Comparison of ENCODE assay signal across 8 cellular contexts in the genomic region with DNA sequence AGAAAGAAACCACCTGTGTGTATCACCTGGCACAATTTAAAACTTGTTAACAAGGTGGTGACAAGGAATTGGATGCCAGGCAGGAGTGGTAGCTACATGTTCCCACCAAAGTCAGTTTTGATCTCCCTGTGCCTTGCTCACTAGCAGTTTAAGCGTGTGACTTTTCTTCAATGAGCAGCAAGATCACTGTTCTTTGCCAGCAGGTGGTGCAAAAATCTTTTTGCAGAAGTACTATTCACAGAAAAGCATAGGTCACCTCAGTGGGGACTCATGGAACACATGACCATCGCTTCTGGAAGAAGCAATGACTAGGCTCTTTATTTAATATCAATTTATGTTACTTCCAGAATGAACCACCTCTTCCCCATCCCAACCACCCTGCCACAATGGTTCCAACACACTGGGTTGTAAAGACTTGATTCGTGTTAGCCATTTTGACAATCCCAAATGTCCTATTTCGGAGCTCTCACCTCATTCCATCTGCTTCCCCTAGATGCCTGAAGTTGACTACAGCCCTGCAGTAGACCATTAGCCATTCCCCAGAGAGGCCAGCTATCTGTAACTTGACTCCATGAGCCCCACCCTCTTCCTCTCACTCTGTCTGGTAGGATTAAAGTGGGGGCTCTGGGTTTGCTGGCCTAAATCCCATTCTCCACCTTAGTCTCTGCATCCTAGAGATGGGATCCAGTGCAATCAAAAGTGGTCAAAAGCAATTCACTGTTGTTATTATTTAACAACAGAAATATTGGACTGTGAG. TPM values are rescaled to one million over a fixed set of nuclear protein-coding genes. Genes with fewer than 3 reads are reported as not detected.
A peak's percentile ranks its signal among the peaks of the same experiment; 100 is the strongest.
DNase-seq lines count a peak whose midpoint lies in the region; ATAC-seq, FAIRE-seq and TF ChIP-seq lines count a peak whose summit lies in the region.

No MANE protein-coding gene starts in this region.

- no peak overlapping the region for H3K9ac ChIP-seq in GM12878 (ENCODE audit: control insufficient read depth, insufficient read depth, low read length)

- H3K4me1 ChIP-seq in GM12878 (ENCODE audit: control insufficient read depth, insufficient read depth, low read length) (peaks cover 14% of the 10 kb centered on the region), Peyer's patch (no peaks in the 10 kb centered on the region)

- no peak for TF ChIP-seq EP300 in GM12878 (IDR thresholded peaks at IDR 0.05; ENCODE audit: borderline replicate concordance in 1 of 2, control insufficient read depth in 1 of 2, low read depth in 2 of 2, low read length in 2 of 2)

- RAD21 ChIA-PET in GM12878 (lab: Charles Lee; ENCODE audit: unreplicated experiment), result interaction anchor here (1.4 kb wide), 1 partner anchor 56 kb away, joined by 5 read pairs; no protein-coding TSS in a partner anchor

- H3K36me3 Mint-ChIP-seq in activated naive CD4-positive, alpha-beta T cell treated with anti-CD3 and anti-CD28 coated beads, Interleukin-2, amount 50 U/mL, for 72 hours, result no peaks in the 10 kb centered on the region

- CTCF ChIA-PET in GM12878 (lab: Yijun Ruan, JAX), result interaction anchor here (0.7 to 2.7 kb wide), 10 partner anchors 8 to 387 kb away, joined by 3 to 9 read pairs (median 4); a partner anchor contains a TSS

- BruUV-seq in GM12878 (replicated peaks; lab: Mats Ljungman, UMichigan), result no TSS peak

- no peaks in the 10 kb centered on the region for H3K9me3 Mint-ChIP-seq in activated naive CD4-positive, alpha-beta T cell treated with anti-CD3 and anti-CD28 coated beads, Interleukin-2, amount 50 U/mL, for 72 hours

- H3K4me2 ChIP-seq in GM12878 (ENCODE audit: control insufficient read depth, insufficient read depth), result no peak overlapping the region; the same call in 1 of the 2 replicates

- peak; percentile 93 for TF ChIP-seq RAD21 in GM12878 (IDR thresholded peaks at IDR 0.05; ENCODE audit: insufficient read depth, low read depth, low read length)

- ATAC-seq in GM12878, result peak; percentile 94
- ATAC-seq in activated naive CD4-positive, alpha-beta T cell treated with anti-CD3 and anti-CD28 coated beads, Interleukin-2, amount 50 U/mL, for 72 hours, result no peak

- peak; percentile 42 to 61 (median 60); a peak in 5 of 6 replicates for TF ChIP-seq CTCF in GM12878 (IDR thresholded peaks at IDR 0.05 in 2 of 3, conservative IDR thresholded peaks at IDR 0.05 in 1 of 3; ENCODE audit: control insufficient read depth in 2 of 3, extremely low read depth in 1 of 3, insufficient read depth in 1 of 3, low read depth in 3 of 3, low read length in 3 of 3)
- TF ChIP-seq CTCF in Peyer's patch (IDR thresholded peaks at IDR 0.05), result peak in 1 of 6 experiments; percentile 4

- intact Hi-C loops in GM12878 (cut with micrococcal nuclease; ENCODE audit: unreplicated experiment), result loop anchor here (1.0 to 5.0 kb wide), 3 partner anchors 56 to 360 kb away; no protein-coding TSS in a partner anchor

- SMC1A ChIA-PET in GM12878 (lab: Charles Lee; ENCODE audit: uncharacterized antibody, unreplicated experiment), result interaction anchor here (0.6 to 1.3 kb wide), 3 partner anchors 51 to 57 kb away, joined by 3 read pairs; no protein-coding TSS in a partner anchor

- H4K20me1 ChIP-seq in GM12878 (ENCODE audit: control insufficient read depth, insufficient read depth), result no peaks in the 10 kb centered on the region

- H3K27ac Mint-ChIP-seq in activated naive CD4-positive, alpha-beta T cell treated with anti-CD3 and anti-CD28 coated beads, Interleukin-2, amount 50 U/mL, for 72 hours, result no peak overlapping the region

- H3K27me3 ChIP-seq in GM12878 (replicated peaks in 1 of 2; ENCODE audit: control insufficient read depth in 2 of 2, insufficient read depth in 2 of 2, low read length in 1 of 2), result no peaks in the 10 kb centered on the region; a peak in 1 of 4 replicates
- no peaks in the 10 kb centered on the region for H3K27me3 ChIP-seq in Peyer's patch

- H3K36me3 ChIP-seq in GM12878 (ENCODE audit: control insufficient read depth in 2 of 2, insufficient read depth in 2 of 2, low read length in 1 of 2) (no peaks in the 10 kb centered on the region), Peyer's patch (no peaks in the 10 kb centered on the region)

- FAIRE-seq in GM12878 (lab: Jason Lieb, UNC), result no peak

- no peaks in the 10 kb centered on the region for H3K79me2 ChIP-seq in GM12878 (ENCODE audit: control insufficient read depth, insufficient read depth, low read length)

- H3K9me3 ChIP-seq in GM12878 (replicated peaks; ENCODE audit: control insufficient read depth, insufficient read depth, low read length) (no peaks in the 10 kb centered on the region), Peyer's patch (no peaks in the 10 kb centered on the region)

- DNase-seq in DMS53 (lab: John Stamatoyannopoulos, UW) (peak; percentile 67), KBM-7 (peak; percentile 35), GM12878 (ENCODE audit: low read depth, low spot score) (peak; percentile 62), medulla oblongata (ENCODE audit: extremely low spot score) (peak; percentile 9), Peyer's patch (no peak), AG08396 (ENCODE audit: low spot score) (no peak), NCI-H2107 treated with DMSO at 0.1 percent for 48 hours (lab: John Stamatoyannopoulos, UW; ENCODE audit: unreplicated experiment) (no peak)
- DNase-seq in activated naive CD4-positive, alpha-beta T cell treated with anti-CD3 and anti-CD28 coated beads, Interleukin-2, amount 50 U/mL, for 72 hours (ENCODE audit: low spot score in 2 of 2), result no peak

- 15% methylated on average over 4 of the region's 4 CpGs for WGBS in GM12878 (ENCODE audit: insufficient coverage, insufficient replicate concordance, low lambda C conversion rate, missing lambda C conversion rate)

- H3K27ac ChIP-seq in GM12878 (ENCODE audit: control insufficient read depth, insufficient read depth), result peak overlapping the region; percentile 50
- H3K27ac ChIP-seq in Peyer's patch, result no peak overlapping the region

- no peak for TF ChIP-seq POLR2A in GM12878 (IDR thresholded peaks at IDR 0.05; ENCODE audit: low read depth, low read length)
- TF ChIP-seq POLR2A in Peyer's patch (IDR thresholded peaks at IDR 0.05), result no peak

- H3K4me3 ChIP-seq in GM12878 (no peak overlapping the region), Peyer's patch (no peak overlapping the region)

- in situ Hi-C loops in KBM-7 (cut with MboI; ENCODE audit: low pct_unique_long_range_greater_than_20kb, low sequenced_read_pairs) (no loop called here), GM12878 (cut with MboI) (loop anchor here (5.0 kb wide), 1 partner anchor 56 kb away; no protein-coding TSS in a partner anchor)

- peak overlapping the region; percentile 80 for H2AFZ ChIP-seq in GM12878 (ENCODE audit: control insufficient read depth, low read depth, low read length)

- POLR2A ChIA-PET in GM12878 (lab: Charles Lee), result no interaction called here

TF ChIP-seq in GM12878, 131 proteins besides CTCF, POLR2A, EP300 and RAD21:
- TF ChIP-seq SMC3 (IDR thresholded peaks at IDR 0.05; ENCODE audit: borderline replicate concordance, low read length), result peak; percentile 83; the same call in 1 of the 2 replicates
- no peak for TF ChIP-seq MEF2B (IDR thresholded peaks at IDR 0.05; ENCODE audit: partially characterized antibody, poor library complexity, severe bottlenecking)
- no peak for TF ChIP-seq TCF12 (IDR thresholded peaks at IDR 0.05; ENCODE audit: low read depth, low read length)
- TF ChIP-seq EED (IDR thresholded peaks at IDR 0.05; ENCODE audit: low read depth), result 0 out of 2 replicates have a peak, but pooled peaks have one; percentile 14
- 0 out of 2 replicates have a peak, but pooled peaks have one; percentile 30 for TF ChIP-seq YY1 (IDR thresholded peaks at IDR 0.05; ENCODE audit: low read depth, low read length)

RNA-seq across cellular contexts. Expression of a gene that starts 59.1 kb away (rescaled TPM):
- total RNA-seq in GM12878 (2013; cell fraction: nucleolus; rRNA removed), result 34.1 and 37.8 TPM in 2 replicates
- 29.8 and 35.1 TPM in 2 replicates for total RNA-seq in GM12878 (2014; rRNA removed)
- 34.3 and 34.4 TPM in 2 replicates for total RNA-seq in GM12878 (2014; rRNA removed; fragmentation: Illumina TruSeq; extraction: Trizol)
- 40.5 and 41.4 TPM in 2 replicates for total RNA-seq in GM12878 (2021)
- 26.7 TPM for polyA plus RNA-seq in GM12878 (2011; ENCODE audit: low read depth)
- 26.3 and 37.7 TPM in 2 replicates for polyA plus RNA-seq in GM12878 (2011; rRNA removed)
- 17.5 and 18.5 TPM in 2 replicates for polyA plus RNA-seq in GM12878 (2011; cell fraction: cytosol; rRNA removed)
- 24.6 and 30.7 TPM in 2 replicates for polyA plus RNA-seq in GM12878 (2011; cell fraction: nucleus; rRNA removed)
- polyA plus RNA-seq in GM12878 (2012), result 30.9 and 49.8 TPM in 2 replicates
- 43.3 and 52.1 TPM in 2 replicates for polyA plus RNA-seq in GM12878 (2014; fragmentation: Illumina TruSeq; extraction: Trizol)
- polyA plus RNA-seq in GM12878 (2014; fragmentation: Nextera tagmentation; extraction: Ambion mirVana), result 10 to 100 TPM; 16.4 to 17.4 TPM
- 32.5 and 36.4 TPM in 2 replicates for polyA plus RNA-seq in GM12878 (2014; rRNA removed)
- 10 to 100 TPM; 44.1 to 46.2 TPM for polyA plus RNA-seq in GM12878 (2016; fragmentation: Nextera tagmentation; extraction: Ambion mirVana)
- 25.6 and 35.8 TPM in 2 replicates for polyA minus RNA-seq in GM12878 (2011; rRNA and poly(A)+ RNA removed)
- polyA minus RNA-seq in GM12878 (2011; cell fraction: cytosol; rRNA and poly(A)+ RNA removed), result 8.7 and 9.7 TPM in 2 replicates
- polyA minus RNA-seq in GM12878 (2011; cell fraction: nucleus; rRNA and poly(A)+ RNA removed), result 14.4 and 16.5 TPM in 2 replicates
- total RNA-seq in Peyer's patch, result 1 to 10 TPM in 2 of 4 donors, under 1 TPM in 1, not detected in 1; 0.94 to 1.7 (median 1.2) TPM
- not detected for total RNA-seq in activated naive CD4-positive, alpha-beta T cell treated with anti-CD3 and anti-CD28 coated beads, Interleukin-2, amount 50 U/mL, for 72 hours

Comparison
In these comparisons a context has a peak if more than half of its experiments do, and no peak if none do; other contexts are left out.
1. DNase-seq: peak in DMS53 (single experiment), KBM-7 (single experiment), GM12878 (single experiment) and medulla oblongata (single experiment); none in Peyer's patch (0 of 3), AG08396 (single experiment), activated naive CD4-positive, alpha-beta T cell treated with anti-CD3 and anti-CD28 coated beads, Interleukin-2, amount 50 U/mL, for 72 hours (0 of 2) and NCI-H2107 treated with DMSO at 0.1 percent for 48 hours (single experiment).
2. RNA of a gene that starts 59.1 kb away (total RNA-seq): 29.8 to 41.4 TPM in GM12878; 0.94 to 1.7 TPM in Peyer's patch and not detected in activated naive CD4-positive, alpha-beta T cell treated with anti-CD3 and anti-CD28 coated beads, Interleukin-2, amount 50 U/mL, for 72 hours; every median in the first group is over 10 times any median in the second.